Comparison of ENCODE assay signal across 11 cellular contexts in the genomic region with DNA sequence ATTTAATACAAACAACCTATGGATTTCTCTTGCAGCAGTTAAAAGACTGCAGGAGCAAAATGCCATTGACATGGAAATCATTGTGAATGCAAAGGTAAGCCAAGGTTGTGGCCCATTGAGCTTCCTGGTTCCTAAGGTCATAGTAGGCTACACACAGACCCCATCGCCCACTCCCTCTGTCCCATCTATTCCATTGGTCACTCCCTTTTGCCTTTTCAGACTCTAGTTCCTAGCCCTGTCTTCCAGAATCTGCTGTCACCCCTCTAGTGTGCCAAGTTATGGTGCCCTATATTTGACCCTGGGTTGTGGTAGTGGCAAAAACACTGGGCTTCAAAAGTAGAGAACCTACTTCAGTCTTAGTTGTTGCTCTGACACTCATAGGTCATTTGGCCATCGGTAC.
"Had no signal": no experiment of that assay in that cellular context is flagged by ENCODE, and none has a peak within 500 bp of the region (broad histone marks: within the 10 kb centered on the region; RNA-seq: fewer than 3 reads in every experiment).

No MANE protein-coding gene starts in this region.

- H3K9me3 ChIP-seq: esophagus squamous epithelium, neutrophil, sigmoid colon had no signal

- H3K4me3 Mint-ChIP-seq: naive thymus-derived CD8-positive, alpha-beta T cell; type B pancreatic cell had no signal

- H3K4me3 ChIP-seq: esophagus squamous epithelium, sigmoid colon, skin epidermis had no signal

- H3K27me3 ChIP-seq: esophagus squamous epithelium, neutrophil, sigmoid colon had no signal

- DNase-seq: dermis blood vessel endothelial cell; esophagus squamous epithelium; foreskin fibroblast; kidney; left colon; naive thymus-derived CD8-positive, alpha-beta T cell; sigmoid colon; stimulated activated naive CD4-positive, alpha-beta T cell treated with Interleukin-2 at 50 U/mL for 16 hours had no signal

- H3K27me3 Mint-ChIP-seq: naive thymus-derived CD8-positive, alpha-beta T cell; type B pancreatic cell had no signal

- H3K27ac Mint-ChIP-seq: type B pancreatic cell had no signal

- H3K9me3 Mint-ChIP-seq: naive thymus-derived CD8-positive, alpha-beta T cell; type B pancreatic cell had no signal

- ATAC-seq: left colon; naive thymus-derived CD8-positive, alpha-beta T cell had no signal

- H3K4me1 ChIP-seq: esophagus squamous epithelium had no signal

- H3K27ac ChIP-seq: esophagus squamous epithelium, neutrophil, sigmoid colon, skin epidermis had no signal
